In genomic region chr20:38840053-38840893, GRCh38 we compare ENCODE assay signal across 11 cellular contexts. TPM values are rescaled to one million over a fixed set of nuclear protein-coding genes. Genes with fewer than 3 reads are reported as not detected.
A peak's percentile ranks its signal among the peaks of the same experiment; 100 is the strongest.
DNase-seq lines count a peak whose midpoint lies in the region; ATAC-seq and TF ChIP-seq lines count a peak whose summit lies in the region.
"Had no signal": no experiment of that assay in that cellular context is flagged by ENCODE, and none has a peak within 500 bp of the region (broad histone marks: within the 10 kb centered on the region; RNA-seq: fewer than 3 reads in every experiment).

No MANE protein-coding gene starts in this region.

- ATAC-seq in GM23338 (peak; percentile 48), HG02798 (IDR thresholded peaks at IDR 0.05; ENCODE audit: poor library complexity, unreplicated experiment) (no peak), GM18502 (IDR thresholded peaks at IDR 0.05; ENCODE audit: poor library complexity, unreplicated experiment) (no peak)
- no peak for ATAC-seq in activated CD8-positive, alpha-beta T cell treated with anti-CD3 and anti-CD28 coated beads for 36 hours

- DNase-seq in GM23338 (ENCODE audit: low spot score) (no peak), endodermal cell (no peak), RPMI8226 (no peak), NCI-H748 (lab: John Stamatoyannopoulos, UW; ENCODE audit: unreplicated experiment) (no peak)
- DNase-seq in activated CD8-positive, alpha-beta T cell treated with anti-CD3 and anti-CD28 coated beads for 36 hours = peak; percentile 32
- peak; percentile 58 for DNase-seq in stimulated activated CD4-positive, alpha-beta T cell treated with anti-CD3 and anti-CD28 coated beads, Interleukin-2, amount 100 ng/mL, for 4 hours (ENCODE audit: low read depth)
- DNase-seq: NCI-H82 had no signal

- H3K27me3 ChIP-seq in GM23338 (ENCODE audit: insufficient read depth) (no peaks in the 10 kb centered on the region), endodermal cell (ENCODE audit: control insufficient read depth, insufficient read depth, low read length, poor library complexity, severe bottlenecking) (no peaks in the 10 kb centered on the region)
- H3K27me3 ChIP-seq: neutrophil had no signal

- no peak overlapping the region for H3K4me3 Mint-ChIP-seq in GM23338
- H3K4me3 Mint-ChIP-seq in activated CD8-positive, alpha-beta T cell treated with anti-CD3 and anti-CD28 coated beads for 36 hours = peak overlapping the region; percentile 14
- H3K4me3 Mint-ChIP-seq in endodermal cell = no peak overlapping the region

- WGBS in endodermal cell (ENCODE audit: insufficient coverage in 1 of 2, insufficient read length in 1 of 2), 2 experiments = 88 to 90% methylated on average over 4 to 12 of the region's 14 CpGs

- H2AFZ ChIP-seq in GM23338 = no peak overlapping the region

- H3K9me3 ChIP-seq in endodermal cell (ENCODE audit: control insufficient read depth, low read length) = no peaks in the 10 kb centered on the region
- H3K9me3 ChIP-seq: neutrophil had no signal

- no peak overlapping the region for H3K4me2 ChIP-seq in GM23338

- no peaks in the 10 kb centered on the region for H3F3A ChIP-seq in GM23338 (replicated peaks; ENCODE audit: low read depth)

- no peaks in the 10 kb centered on the region for H3K9me3 Mint-ChIP-seq in GM23338
- peaks cover 1% of the 10 kb centered on the region for H3K9me3 Mint-ChIP-seq in activated CD8-positive, alpha-beta T cell treated with anti-CD3 and anti-CD28 coated beads for 36 hours
- no peaks in the 10 kb centered on the region for H3K9me3 Mint-ChIP-seq in endodermal cell

- H3K27ac Mint-ChIP-seq in GM23338 (no peak overlapping the region), endodermal cell (peak overlapping the region; percentile 22)
- peak overlapping the region; percentile 94 for H3K27ac Mint-ChIP-seq in activated CD8-positive, alpha-beta T cell treated with anti-CD3 and anti-CD28 coated beads for 36 hours

- no peaks in the 10 kb centered on the region for H3K79me2 ChIP-seq in GM23338 (replicated peaks; ENCODE audit: insufficient read depth)

- POLR2A ChIA-PET in activated CD8-positive, alpha-beta T cell treated with anti-CD3 and anti-CD28 coated beads for 36 hours (lab: Charles Lee) = interaction anchor here (1.0 to 1.6 kb wide), 3 partner anchors 22 to 33 kb away, joined by 3 to 5 read pairs (median 4); no protein-coding TSS in a partner anchor

- peaks cover 10% of the 10 kb centered on the region for H3K4me1 ChIP-seq in GM23338 (ENCODE audit: insufficient read depth)
- H3K4me1 ChIP-seq in endodermal cell (ENCODE audit: control insufficient read depth, insufficient read depth, low read length) = no peaks in the 10 kb centered on the region

- no peak for TF ChIP-seq CTCF in GM23338 (conservative IDR thresholded peaks at IDR 0.05; ENCODE audit: low read depth in 2 of 2)
- no peak for TF ChIP-seq CTCF in activated CD8-positive, alpha-beta T cell treated with anti-CD3 and anti-CD28 coated beads for 36 hours (IDR thresholded peaks at IDR 0.05)
- no peak for TF ChIP-seq CTCF in endodermal cell (conservative IDR thresholded peaks at IDR 0.05)

- H3K36me3 ChIP-seq in GM23338 (ENCODE audit: insufficient read depth) (no peaks in the 10 kb centered on the region), endodermal cell (ENCODE audit: control insufficient read depth, insufficient read depth, low read length) (peaks cover 22% of the 10 kb centered on the region)
- H3K36me3 ChIP-seq: neutrophil had no signal

- H3K27me3 Mint-ChIP-seq in GM23338 (ENCODE audit: insufficient read depth, low read depth, poor library complexity) = no peaks in the 10 kb centered on the region
- H3K27me3 Mint-ChIP-seq in activated CD8-positive, alpha-beta T cell treated with anti-CD3 and anti-CD28 coated beads for 36 hours = no peaks in the 10 kb centered on the region
- no peaks in the 10 kb centered on the region for H3K27me3 Mint-ChIP-seq in endodermal cell (ENCODE audit: insufficient read depth)

- H3K9ac ChIP-seq in endodermal cell (ENCODE audit: extremely low read depth, low read length, poor library complexity, severe bottlenecking) = no peak overlapping the region

- no peak overlapping the region for H3K4me3 ChIP-seq in GM23338
- H3K4me3 ChIP-seq in endodermal cell (ENCODE audit: low read length) = no peak overlapping the region

- intact Hi-C loops in activated CD8-positive, alpha-beta T cell treated with anti-CD3 and anti-CD28 coated beads for 36 hours (cut with micrococcal nuclease) = no loop called here

- CTCF ChIA-PET in activated CD8-positive, alpha-beta T cell treated with anti-CD3 and anti-CD28 coated beads for 36 hours (lab: Charles Lee) = interaction anchor here (0.7 to 1.9 kb wide), 8 partner anchors 11 to 88 kb away, joined by 3 to 7 read pairs (median 3); no protein-coding TSS in a partner anchor

- peaks cover 7% of the 10 kb centered on the region; the same call in 1 of the 2 replicates for H4K20me1 ChIP-seq in GM23338 (replicated peaks; ENCODE audit: insufficient read depth)

- H3K4me1 Mint-ChIP-seq in GM23338 = peaks cover 24% of the 10 kb centered on the region
- peaks cover 68% of the 10 kb centered on the region for H3K4me1 Mint-ChIP-seq in activated CD8-positive, alpha-beta T cell treated with anti-CD3 and anti-CD28 coated beads for 36 hours (ENCODE audit: low read depth)
- no peaks in the 10 kb centered on the region for H3K4me1 Mint-ChIP-seq in endodermal cell

- no peak overlapping the region for H3K27ac ChIP-seq in GM23338 (ENCODE audit: low read depth)
- no peak overlapping the region for H3K27ac ChIP-seq in endodermal cell (ENCODE audit: low read depth, low read length)
- H3K27ac ChIP-seq: HL-60, neutrophil had no signal

- H3K9me2 ChIP-seq in GM23338 (ENCODE audit: insufficient read depth) = no peaks in the 10 kb centered on the region

- H3K36me3 Mint-ChIP-seq in GM23338 (ENCODE audit: low read depth) (no peaks in the 10 kb centered on the region), endodermal cell (ENCODE audit: low read depth) (peaks cover 15% of the 10 kb centered on the region)
- peaks cover 54% of the 10 kb centered on the region for H3K36me3 Mint-ChIP-seq in activated CD8-positive, alpha-beta T cell treated with anti-CD3 and anti-CD28 coated beads for 36 hours (ENCODE audit: low read depth)

TF ChIP-seq in GM23338, 12 proteins besides CTCF, POLR2A, EP300 and RAD21:
- TF ChIP-seq JUNB (IDR thresholded peaks at IDR 0.05; ENCODE audit: unreplicated experiment) = no peak
- TF ChIP-seq, protein P1, sequence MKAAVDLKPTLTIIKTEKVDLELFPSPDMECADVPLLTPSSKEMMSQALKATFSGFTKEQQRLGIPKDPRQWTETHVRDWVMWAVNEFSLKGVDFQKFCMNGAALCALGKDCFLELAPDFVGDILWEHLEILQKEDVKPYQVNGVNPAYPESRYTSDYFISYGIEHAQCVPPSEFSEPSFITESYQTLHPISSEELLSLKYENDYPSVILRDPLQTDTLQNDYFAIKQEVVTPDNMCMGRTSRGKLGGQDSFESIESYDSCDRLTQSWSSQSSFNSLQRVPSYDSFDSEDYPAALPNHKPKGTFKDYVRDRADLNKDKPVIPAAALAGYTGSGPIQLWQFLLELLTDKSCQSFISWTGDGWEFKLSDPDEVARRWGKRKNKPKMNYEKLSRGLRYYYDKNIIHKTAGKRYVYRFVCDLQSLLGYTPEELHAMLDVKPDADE (IDR thresholded peaks at IDR 0.05) = no peak
- TF ChIP-seq, protein P2, sequence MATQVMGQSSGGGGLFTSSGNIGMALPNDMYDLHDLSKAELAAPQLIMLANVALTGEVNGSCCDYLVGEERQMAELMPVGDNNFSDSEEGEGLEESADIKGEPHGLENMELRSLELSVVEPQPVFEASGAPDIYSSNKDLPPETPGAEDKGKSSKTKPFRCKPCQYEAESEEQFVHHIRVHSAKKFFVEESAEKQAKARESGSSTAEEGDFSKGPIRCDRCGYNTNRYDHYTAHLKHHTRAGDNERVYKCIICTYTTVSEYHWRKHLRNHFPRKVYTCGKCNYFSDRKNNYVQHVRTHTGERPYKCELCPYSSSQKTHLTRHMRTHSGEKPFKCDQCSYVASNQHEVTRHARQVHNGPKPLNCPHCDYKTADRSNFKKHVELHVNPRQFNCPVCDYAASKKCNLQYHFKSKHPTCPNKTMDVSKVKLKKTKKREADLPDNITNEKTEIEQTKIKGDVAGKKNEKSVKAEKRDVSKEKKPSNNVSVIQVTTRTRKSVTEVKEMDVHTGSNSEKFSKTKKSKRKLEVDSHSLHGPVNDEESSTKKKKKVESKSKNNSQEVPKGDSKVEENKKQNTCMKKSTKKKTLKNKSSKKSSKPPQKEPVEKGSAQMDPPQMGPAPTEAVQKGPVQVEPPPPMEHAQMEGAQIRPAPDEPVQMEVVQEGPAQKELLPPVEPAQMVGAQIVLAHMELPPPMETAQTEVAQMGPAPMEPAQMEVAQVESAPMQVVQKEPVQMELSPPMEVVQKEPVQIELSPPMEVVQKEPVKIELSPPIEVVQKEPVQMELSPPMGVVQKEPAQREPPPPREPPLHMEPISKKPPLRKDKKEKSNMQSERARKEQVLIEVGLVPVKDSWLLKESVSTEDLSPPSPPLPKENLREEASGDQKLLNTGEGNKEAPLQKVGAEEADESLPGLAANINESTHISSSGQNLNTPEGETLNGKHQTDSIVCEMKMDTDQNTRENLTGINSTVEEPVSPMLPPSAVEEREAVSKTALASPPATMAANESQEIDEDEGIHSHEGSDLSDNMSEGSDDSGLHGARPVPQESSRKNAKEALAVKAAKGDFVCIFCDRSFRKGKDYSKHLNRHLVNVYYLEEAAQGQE (IDR thresholded peaks at IDR 0.05; ENCODE audit: unreplicated experiment) = no peak
- TF ChIP-seq CREB1 (CRISPR knock-in tag; IDR thresholded peaks at IDR 0.05; ENCODE audit: low read depth) = no peak

RNA-seq across cellular contexts. Expression of gene PPP1R16B, which starts 34.8 kb away (rescaled TPM):
- 11.5 and 12.0 TPM in 2 replicates for total RNA-seq in GM23338 (2014; rRNA removed; shearing (Covaris generic))
- 1.5 and 1.6 TPM in 2 replicates for polyA plus RNA-seq in GM23338 (2016; fragmentation: Nextera tagmentation; extraction: Ambion mirVana)
- total RNA-seq in activated CD8-positive, alpha-beta T cell treated with anti-CD3 and anti-CD28 coated beads for 36 hours = 10 to 100 TPM; 74.9 to 81.4 TPM
- 10 to 100 TPM in 1 of 2 donors, 1 to 10 TPM in 1; 6.7 to 15.3 TPM for total RNA-seq in endodermal cell
- 2.5 TPM for polyA plus RNA-seq in endodermal cell (2013, experiment 1 of 2)
- polyA plus RNA-seq in endodermal cell (2013, experiment 2 of 2) = 2.3 TPM

Comparison
In these comparisons a context has a peak if more than half of its experiments do, and no peak if none do; other contexts are left out.
1. DNase-seq: peak in activated CD8-positive, alpha-beta T cell treated with anti-CD3 and anti-CD28 coated beads for 36 hours (single experiment) and stimulated activated CD4-positive, alpha-beta T cell treated with anti-CD3 and anti-CD28 coated beads, Interleukin-2, amount 100 ng/mL, for 4 hours (single experiment); none in GM23338 (single experiment), endodermal cell (single experiment), RPMI8226 (single experiment) and NCI-H748 (single experiment).